In genomic region chr16:55048745-55049144, GRCh38 we compare ENCODE assay signal across 23 cellular contexts.
DNase-seq lines count a peak whose midpoint lies in the region; ATAC-seq and TF ChIP-seq lines count a peak whose summit lies in the region.
"Had no signal": no experiment of that assay in that cellular context is flagged by ENCODE, and none has a peak within 500 bp of the region (broad histone marks: within the 10 kb centered on the region; RNA-seq: fewer than 3 reads in every experiment).

No MANE protein-coding gene starts in this region.

- CTCF ChIA-PET in activated CD8-positive, alpha-beta memory T cell treated with anti-CD3 and anti-CD28 coated beads, Interleukin-2, amount 10 ng/mL, durations not matched to agents 7 days and 5 days (lab: Charles Lee) = no interaction called here
- CTCF ChIA-PET in OCI-LY7 (lab: Charles Lee; ENCODE audit: unreplicated experiment) = no interaction called here

- no peaks in the 10 kb centered on the region for H3K4me1 ChIP-seq in sigmoid colon
- no peaks in the 10 kb centered on the region for H3K4me1 ChIP-seq in OCI-LY7 (ENCODE audit: insufficient read depth, low read length, poor library complexity, severe bottlenecking)

- H3K27ac Mint-ChIP-seq in activated CD8-positive, alpha-beta memory T cell treated with anti-CD3 and anti-CD28 coated beads, Interleukin-2, amount 10 ng/mL, durations not matched to agents 7 days and 5 days = no peak overlapping the region
- H3K27ac Mint-ChIP-seq: CD4-positive, alpha-beta memory T cell had no signal

- no peak for TF ChIP-seq POLR2A in sigmoid colon (IDR thresholded peaks at IDR 0.05)

- H3K9me3 ChIP-seq in sigmoid colon (no peaks in the 10 kb centered on the region), OCI-LY7 (ENCODE audit: low read length) (no peaks in the 10 kb centered on the region)

- no peaks in the 10 kb centered on the region for H3K4me1 Mint-ChIP-seq in activated CD8-positive, alpha-beta memory T cell treated with anti-CD3 and anti-CD28 coated beads, Interleukin-2, amount 10 ng/mL, durations not matched to agents 7 days and 5 days
- H3K4me1 Mint-ChIP-seq: CD4-positive, alpha-beta memory T cell had no signal

- H3K36me3 ChIP-seq in sigmoid colon (no peaks in the 10 kb centered on the region), OCI-LY7 (ENCODE audit: insufficient read depth, low read length) (no peaks in the 10 kb centered on the region)
- H3K36me3 ChIP-seq: BLaER1 treated with 17β-estradiol and CSF1 and Interleukin-3, amounts not matched to agents 10 nM and 100 nM had no signal

- no peak overlapping the region for H2AFZ ChIP-seq in OCI-LY7 (ENCODE audit: low read length)
- H2AFZ ChIP-seq: GM23248, PC-9 had no signal

- no peaks in the 10 kb centered on the region for H3K27me3 Mint-ChIP-seq in activated CD8-positive, alpha-beta memory T cell treated with anti-CD3 and anti-CD28 coated beads, Interleukin-2, amount 10 ng/mL, durations not matched to agents 7 days and 5 days

- no peak for TF ChIP-seq CTCF in coronary artery (IDR thresholded peaks at IDR 0.05)
- no peak for TF ChIP-seq CTCF in sigmoid colon (IDR thresholded peaks at IDR 0.05)
- TF ChIP-seq CTCF in OCI-LY7 (conservative IDR thresholded peaks at IDR 0.05; ENCODE audit: low read length) = no peak

- intact Hi-C loops in sigmoid colon (cut with DNase I) = no loop called here
- intact Hi-C loops in OCI-LY7 (cut with micrococcal nuclease; ENCODE audit: unreplicated experiment) = no loop called here

- H3K4me3 Mint-ChIP-seq in activated CD8-positive, alpha-beta memory T cell treated with anti-CD3 and anti-CD28 coated beads, Interleukin-2, amount 10 ng/mL, durations not matched to agents 7 days and 5 days = no peak overlapping the region
- H3K4me3 Mint-ChIP-seq: CD4-positive, alpha-beta memory T cell had no signal

- H3K79me2 ChIP-seq in OCI-LY7 (ENCODE audit: insufficient read depth, low read depth, low read length) = no peaks in the 10 kb centered on the region

- H3K4me2 ChIP-seq in OCI-LY7 (ENCODE audit: low read length) = no peak overlapping the region
- H3K4me2 ChIP-seq: BLaER1 treated with 17β-estradiol and CSF1 and Interleukin-3, amounts not matched to agents 10 nM and 100 nM; PC-9 had no signal

- POLR2A ChIA-PET in OCI-LY7 (lab: Charles Lee) = no interaction called here

- H4K20me1 ChIP-seq in OCI-LY7 (ENCODE audit: insufficient read depth, low read length) = no peaks in the 10 kb centered on the region
- H4K20me1 ChIP-seq: BLaER1 treated with 17β-estradiol and CSF1 and Interleukin-3, amounts not matched to agents 10 nM and 100 nM had no signal

- no peak for TF ChIP-seq EP300 in sigmoid colon (IDR thresholded peaks at IDR 0.05)

- H3K27ac ChIP-seq in coronary artery (no peak overlapping the region), sigmoid colon (no peak overlapping the region), OCI-LY7 (ENCODE audit: low read depth, low read length, poor library complexity, severe bottlenecking) (no peak overlapping the region)
- H3K27ac ChIP-seq: 22Rv1; BLaER1 treated with 17β-estradiol and CSF1 and Interleukin-3, amounts not matched to agents 10 nM and 100 nM; GM23248; PC-9 had no signal

- WGBS in sigmoid colon, 2 donors = 85 to 92% methylated on average over 5 of the region's 5 CpGs

- peak; percentile 11 for DNase-seq in activated CD8-positive, alpha-beta memory T cell treated with anti-CD3 and anti-CD28 coated beads, Interleukin-2, amount 10 ng/mL, durations not matched to agents 7 days and 5 days
- DNase-seq in activated CD8-positive, alpha-beta memory T cell treated with anti-CD3 and anti-CD28 coated beads, Interleukin-2, amount 50 U/mL, for 48 hours = no peak
- DNase-seq in coronary artery (ENCODE audit: low spot score) = peak; percentile 45
- peak; percentile 40 for DNase-seq in iPS-NIHi7 (ENCODE audit: extremely low spot score)
- DNase-seq in sigmoid colon = peak; percentile 9
- DNase-seq in OCI-LY7 (ENCODE audit: low spot score) = no peak
- no peak for DNase-seq in midbrain (lab: John Stamatoyannopoulos, UW)
- DNase-seq: ACHN; CD4-positive, alpha-beta memory T cell; DND-41; GM23248; Kasumi-1; NCI-H1417; NCI-H1694 treated with DMSO at 0.1 percent for 48 hours; NCI-H446; NCI-H526; PC-9; RPMI8226; SHP77 had no signal

- BruUV-seq in OCI-LY7 (replicated peaks; lab: Mats Ljungman, UMichigan) = no TSS peak

- H3K36me3 Mint-ChIP-seq in activated CD8-positive, alpha-beta memory T cell treated with anti-CD3 and anti-CD28 coated beads, Interleukin-2, amount 10 ng/mL, durations not matched to agents 7 days and 5 days = no peaks in the 10 kb centered on the region
- H3K36me3 Mint-ChIP-seq: CD4-positive, alpha-beta memory T cell had no signal

- no peaks in the 10 kb centered on the region for H3K9me2 ChIP-seq in OCI-LY7 (ENCODE audit: insufficient read depth, low read length)

- H3K9me3 Mint-ChIP-seq in activated CD8-positive, alpha-beta memory T cell treated with anti-CD3 and anti-CD28 coated beads, Interleukin-2, amount 10 ng/mL, durations not matched to agents 7 days and 5 days (ENCODE audit: low read depth) = no peaks in the 10 kb centered on the region
- H3K9me3 Mint-ChIP-seq: CD4-positive, alpha-beta memory T cell had no signal

- H3K4me3 ChIP-seq in coronary artery (no peak overlapping the region), sigmoid colon (no peak overlapping the region), OCI-LY7 (ENCODE audit: low read depth, low read length, poor library complexity, severe bottlenecking) (no peak overlapping the region)
- H3K4me3 ChIP-seq: BLaER1 treated with 17β-estradiol and CSF1 and Interleukin-3, amounts not matched to agents 10 nM and 100 nM; GM12878; GM23248; PC-9 had no signal

- no peak for ATAC-seq in activated CD8-positive, alpha-beta memory T cell treated with anti-CD3 and anti-CD28 coated beads, Interleukin-2, amount 10 ng/mL, durations not matched to agents 7 days and 5 days
- no peak for ATAC-seq in GM21529 (IDR thresholded peaks at IDR 0.05; ENCODE audit: unreplicated experiment)
- ATAC-seq: GM12878 had no signal

- H3K27me3 ChIP-seq in sigmoid colon = peaks cover 0 to 7% (median 0%) of the 10 kb centered on the region in 3 donors
- H3K27me3 ChIP-seq: BLaER1 treated with 17β-estradiol and CSF1 and Interleukin-3, amounts not matched to agents 10 nM and 100 nM had no signal

Comparison
In these comparisons a context has a peak if more than half of its experiments do, and no peak if none do; other contexts are left out.
1. DNase-seq: peak in activated CD8-positive, alpha-beta memory T cell treated with anti-CD3 and anti-CD28 coated beads, Interleukin-2, amount 10 ng/mL, durations not matched to agents 7 days and 5 days (single experiment), coronary artery (single experiment), iPS-NIHi7 (single experiment) and sigmoid colon (single experiment); none in activated CD8-positive, alpha-beta memory T cell treated with anti-CD3 and anti-CD28 coated beads, Interleukin-2, amount 50 U/mL, for 48 hours (single experiment), OCI-LY7 (single experiment) and midbrain (single experiment).